In the genomic region with DNA sequence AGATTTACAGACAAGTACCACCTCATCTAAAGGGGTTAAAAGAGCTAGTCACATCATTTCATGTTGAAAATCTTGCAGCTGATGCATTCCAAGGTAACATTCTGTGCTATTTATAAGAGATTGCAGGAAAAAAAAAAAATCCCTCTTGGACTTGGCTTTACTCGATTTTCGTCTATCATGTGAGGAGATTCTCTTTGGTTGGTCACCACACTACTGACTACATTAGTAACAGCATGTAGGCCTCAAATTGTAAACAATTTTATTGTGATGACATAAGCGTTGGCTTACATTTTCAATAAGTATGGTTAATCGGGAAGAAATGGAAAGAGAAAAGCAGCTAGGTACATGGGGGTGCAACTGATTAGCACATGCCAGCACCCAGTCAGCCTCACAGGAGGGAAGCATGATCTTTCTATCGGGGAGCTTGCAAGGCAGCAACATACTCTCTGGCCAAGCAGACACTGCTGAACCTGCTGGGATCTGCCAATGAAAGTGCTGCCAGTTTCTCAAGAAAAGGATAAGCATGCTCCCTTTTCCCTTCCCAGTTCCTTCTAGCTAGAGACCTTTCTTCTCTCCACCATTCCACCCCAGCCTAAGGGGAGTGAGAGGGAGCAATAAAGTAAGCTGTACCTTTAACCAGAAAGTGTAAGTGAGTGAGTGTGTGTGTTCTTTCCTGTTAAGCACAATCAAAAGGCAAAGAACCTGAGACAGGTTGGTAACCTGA, we compare ENCODE assay signal across 1 cellular context.
TF ChIP-seq lines count a peak whose summit lies in the region.

No MANE protein-coding gene starts in this region.

TF ChIP-seq in GM12891, 5 proteins besides CTCF, POLR2A, EP300 and RAD21:
- TF ChIP-seq POU2F2 (IDR thresholded peaks at IDR 0.05; ENCODE audit: low read depth, low read length) = no peak
- no peak for TF ChIP-seq POLR2AphosphoS5 (IDR thresholded peaks at IDR 0.05; ENCODE audit: low read depth, low read length)
- TF ChIP-seq SPI1 (IDR thresholded peaks at IDR 0.05; ENCODE audit: low read depth, low read length) = no peak
- no peak for TF ChIP-seq PAX5 (IDR thresholded peaks at IDR 0.05; ENCODE audit: insufficient read depth, low read length, severe bottlenecking)
- TF ChIP-seq TAF1 (IDR thresholded peaks at IDR 0.05; ENCODE audit: low read depth, low read length) = no peak
